8 cellular contexts compared by ENCODE assay signal in the genomic region with DNA sequence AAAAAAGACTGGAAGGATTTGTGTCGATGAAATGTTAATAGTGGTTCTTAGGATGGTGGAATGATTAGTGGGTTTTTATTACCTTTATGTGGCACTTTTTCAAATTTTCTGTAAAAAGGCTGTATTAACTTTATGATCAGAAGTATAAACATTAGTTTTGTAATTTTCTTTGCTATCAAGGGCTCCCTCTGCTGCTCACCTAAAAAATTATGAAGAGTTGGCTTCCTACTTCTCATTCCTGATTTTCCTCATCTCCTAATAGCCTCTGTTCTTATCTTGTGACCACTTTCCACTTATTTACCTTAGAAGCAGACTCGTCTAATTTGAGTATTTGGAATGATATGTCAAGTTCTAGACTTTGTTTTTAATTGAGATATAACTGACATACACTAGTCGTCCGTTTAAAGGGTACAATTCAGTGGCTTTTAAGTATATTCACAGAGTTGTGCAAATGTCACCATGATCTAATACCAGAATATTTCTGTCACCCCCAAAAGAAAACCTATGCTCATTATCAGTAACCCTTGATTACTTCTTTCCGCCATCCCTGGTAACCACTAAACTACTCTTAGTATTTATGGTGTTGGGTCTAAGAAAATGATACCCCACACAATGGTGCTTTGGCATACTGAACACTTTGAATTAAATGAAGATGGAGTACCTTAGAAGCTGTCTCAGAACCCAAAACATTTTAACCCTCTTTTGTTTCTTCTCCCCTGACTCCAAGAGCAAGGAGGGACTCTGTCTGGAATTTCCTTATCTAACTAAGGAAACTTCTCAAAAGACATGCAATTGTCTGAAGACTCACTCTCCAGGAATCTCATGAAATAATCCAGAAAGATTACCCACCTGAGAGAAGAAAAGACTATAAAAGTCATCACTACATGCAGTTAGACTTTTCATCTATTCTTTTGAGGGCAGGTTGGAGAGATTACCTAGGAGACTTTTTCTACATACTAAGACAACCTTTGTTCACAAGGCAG.
DNase-seq lines count a peak whose midpoint lies in the region; ATAC-seq, FAIRE-seq and TF ChIP-seq lines count a peak whose summit lies in the region.

No MANE protein-coding gene starts in this region.

- ATAC-seq in HG02973 (IDR thresholded peaks at IDR 0.05; ENCODE audit: unreplicated experiment) = no peak

- peak; percentile 98 for FAIRE-seq in islet of Langerhans (lab: Jason Lieb, UNC)

- H3K36me3 Mint-ChIP-seq in nephron progenitor cell (ENCODE audit: low read depth) = peaks cover 52% of the 10 kb centered on the region

- TF ChIP-seq CTCF in 22Rv1 (IDR thresholded peaks at IDR 0.05) (peak; percentile 75), GM10266 (IDR thresholded peaks at IDR 0.05; ENCODE audit: control insufficient read depth, insufficient read depth, low read depth, missing control alignments) (peak; percentile 24), nephron progenitor cell (IDR thresholded peaks at IDR 0.05) (no peak)

- no peak for DNase-seq in GM10266 (ENCODE audit: extremely low spot score)
- peak; percentile 72 for DNase-seq in SK-MEL-5 (ENCODE audit: low read depth, low spot score)
- DNase-seq in SIG-M5 (lab: John Stamatoyannopoulos, UW) = no peak
- no peak for DNase-seq in COLO668 (lab: John Stamatoyannopoulos, UW; ENCODE audit: unreplicated experiment)
- no peak for DNase-seq in nephron progenitor cell

- no peak overlapping the region for H3K4me3 Mint-ChIP-seq in nephron progenitor cell

- H3K4me1 Mint-ChIP-seq in nephron progenitor cell = peaks cover 32% of the 10 kb centered on the region

- H3K9me3 Mint-ChIP-seq in nephron progenitor cell = peaks cover 55% of the 10 kb centered on the region

- H3K27ac ChIP-seq in 22Rv1 = no peak overlapping the region

- in situ Hi-C loops in SK-MEL-5 (cut with HindIII; ENCODE audit: low pct_unique_long_range_greater_than_20kb, low sequenced_read_pairs) = no loop called here

- no peak overlapping the region for H3K27ac Mint-ChIP-seq in nephron progenitor cell

- peaks cover 2% of the 10 kb centered on the region for H3K27me3 Mint-ChIP-seq in nephron progenitor cell (ENCODE audit: low read depth, poor library complexity)
